Comparison of ENCODE assay signal across 1 cellular context in genomic region chr1:5053744-5054143, GRCh38.
TF ChIP-seq lines count a peak whose summit lies in the region.

No MANE protein-coding gene starts in this region.

TF ChIP-seq in GM23338, 12 proteins besides CTCF, POLR2A, EP300 and RAD21:
- TF ChIP-seq ZNF462 (CRISPR knock-in tag; IDR thresholded peaks at IDR 0.05) (no peak), JUNB (IDR thresholded peaks at IDR 0.05; ENCODE audit: unreplicated experiment) (no peak), EZH2phosphoT487 (IDR thresholded peaks at IDR 0.05; ENCODE audit: unreplicated experiment) (no peak), CREB1 (CRISPR knock-in tag; IDR thresholded peaks at IDR 0.05; ENCODE audit: low read depth) (no peak), EZH2 (IDR thresholded peaks at IDR 0.05; ENCODE audit: low read depth, unreplicated experiment) (no peak), STAT1 (IDR thresholded peaks at IDR 0.05; ENCODE audit: unreplicated experiment) (no peak), ZNF114 (CRISPR knock-in tag; IDR thresholded peaks at IDR 0.05) (no peak), ETS1 (IDR thresholded peaks at IDR 0.05) (no peak), ZNF331 (CRISPR knock-in tag; IDR thresholded peaks at IDR 0.05; ENCODE audit: low read depth) (no peak), POLR2AphosphoS5 (IDR thresholded peaks at IDR 0.05; ENCODE audit: low read depth) (no peak), NANOG (IDR thresholded peaks at IDR 0.05; ENCODE audit: borderline replicate concordance) (no peak)
- TF ChIP-seq, protein P1, sequence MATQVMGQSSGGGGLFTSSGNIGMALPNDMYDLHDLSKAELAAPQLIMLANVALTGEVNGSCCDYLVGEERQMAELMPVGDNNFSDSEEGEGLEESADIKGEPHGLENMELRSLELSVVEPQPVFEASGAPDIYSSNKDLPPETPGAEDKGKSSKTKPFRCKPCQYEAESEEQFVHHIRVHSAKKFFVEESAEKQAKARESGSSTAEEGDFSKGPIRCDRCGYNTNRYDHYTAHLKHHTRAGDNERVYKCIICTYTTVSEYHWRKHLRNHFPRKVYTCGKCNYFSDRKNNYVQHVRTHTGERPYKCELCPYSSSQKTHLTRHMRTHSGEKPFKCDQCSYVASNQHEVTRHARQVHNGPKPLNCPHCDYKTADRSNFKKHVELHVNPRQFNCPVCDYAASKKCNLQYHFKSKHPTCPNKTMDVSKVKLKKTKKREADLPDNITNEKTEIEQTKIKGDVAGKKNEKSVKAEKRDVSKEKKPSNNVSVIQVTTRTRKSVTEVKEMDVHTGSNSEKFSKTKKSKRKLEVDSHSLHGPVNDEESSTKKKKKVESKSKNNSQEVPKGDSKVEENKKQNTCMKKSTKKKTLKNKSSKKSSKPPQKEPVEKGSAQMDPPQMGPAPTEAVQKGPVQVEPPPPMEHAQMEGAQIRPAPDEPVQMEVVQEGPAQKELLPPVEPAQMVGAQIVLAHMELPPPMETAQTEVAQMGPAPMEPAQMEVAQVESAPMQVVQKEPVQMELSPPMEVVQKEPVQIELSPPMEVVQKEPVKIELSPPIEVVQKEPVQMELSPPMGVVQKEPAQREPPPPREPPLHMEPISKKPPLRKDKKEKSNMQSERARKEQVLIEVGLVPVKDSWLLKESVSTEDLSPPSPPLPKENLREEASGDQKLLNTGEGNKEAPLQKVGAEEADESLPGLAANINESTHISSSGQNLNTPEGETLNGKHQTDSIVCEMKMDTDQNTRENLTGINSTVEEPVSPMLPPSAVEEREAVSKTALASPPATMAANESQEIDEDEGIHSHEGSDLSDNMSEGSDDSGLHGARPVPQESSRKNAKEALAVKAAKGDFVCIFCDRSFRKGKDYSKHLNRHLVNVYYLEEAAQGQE (IDR thresholded peaks at IDR 0.05; ENCODE audit: unreplicated experiment) = no peak
